9 cellular contexts compared by ENCODE assay signal in genomic region chr18:74251297-74252031, GRCh38. TPM values are rescaled to one million over a fixed set of nuclear protein-coding genes. Genes with fewer than 3 reads are reported as not detected.
DNase-seq lines count a peak whose midpoint lies in the region; ATAC-seq and TF ChIP-seq lines count a peak whose summit lies in the region.
"Had no signal": no experiment of that assay in that cellular context is flagged by ENCODE, and none has a peak within 500 bp of the region (broad histone marks: within the 10 kb centered on the region; RNA-seq: fewer than 3 reads in every experiment).

No MANE protein-coding gene starts in this region.

- no peak overlapping the region for H3K4me3 ChIP-seq in A673 (ENCODE audit: low read depth, low read length, poor library complexity, severe bottlenecking)
- no peak overlapping the region for H3K4me3 ChIP-seq in HUES64 (ENCODE audit: low read length)
- H3K4me3 ChIP-seq in body of pancreas, result no peak overlapping the region
- no peak overlapping the region for H3K4me3 ChIP-seq in mesenchymal stem cell (ENCODE audit: insufficient read depth in 1 of 2, low read depth in 1 of 2, low read length in 2 of 2)

- H3K27me3 ChIP-seq in A673 (replicated peaks; ENCODE audit: insufficient read depth, low read depth, low read length, poor library complexity) (no peaks in the 10 kb centered on the region), HUES64 (ENCODE audit: insufficient read depth, low read length) (no peaks in the 10 kb centered on the region), body of pancreas (no peaks in the 10 kb centered on the region), mesenchymal stem cell (ENCODE audit: control insufficient read depth in 1 of 2, insufficient read depth in 1 of 2, low read length in 2 of 2) (no peaks in the 10 kb centered on the region)

- 62% methylated on average over 3 of the region's 4 CpGs for WGBS in HUES64
- 33 to 34% methylated on average over 4 of the region's 4 CpGs for WGBS in body of pancreas, 2 donors
- WGBS in mesenchymal stem cell, result 89% methylated on average over 1 of the region's 4 CpGs

- intact Hi-C loops in A673 (cut with micrococcal nuclease; ENCODE audit: unreplicated experiment) (no loop called here), body of pancreas (cut with DNase I) (no loop called here)

- H3K4me1 ChIP-seq in A673 (ENCODE audit: insufficient read depth, low read length, poor library complexity, severe bottlenecking) (no peaks in the 10 kb centered on the region), HUES64 (ENCODE audit: insufficient read depth, low read length) (peaks cover 20% of the 10 kb centered on the region), body of pancreas (peaks cover 61% of the 10 kb centered on the region), mesenchymal stem cell (ENCODE audit: control insufficient read depth, insufficient read depth, low read depth, low read length) (no peaks in the 10 kb centered on the region)

- no peak overlapping the region for H2BK5ac ChIP-seq in mesenchymal stem cell (ENCODE audit: low read depth, low read length, poor library complexity, severe bottlenecking)

- no peak overlapping the region for H4K8ac ChIP-seq in mesenchymal stem cell (ENCODE audit: low read length)

- H3K9me3 ChIP-seq in A673 (ENCODE audit: low read depth, low read length, poor library complexity, severe bottlenecking) (no peaks in the 10 kb centered on the region), HUES64 (ENCODE audit: insufficient read depth, low read depth, low read length) (no peaks in the 10 kb centered on the region), body of pancreas (no peaks in the 10 kb centered on the region), mesenchymal stem cell (ENCODE audit: control insufficient read depth, low read length) (no peaks in the 10 kb centered on the region)

- no peaks in the 10 kb centered on the region for H3K79me1 ChIP-seq in mesenchymal stem cell (replicated peaks; ENCODE audit: low read length, poor library complexity, severe bottlenecking)

- H2AK5ac ChIP-seq in mesenchymal stem cell (ENCODE audit: low read length, severe bottlenecking), result no peak overlapping the region

- H3K27ac ChIP-seq in A673 (ENCODE audit: low read depth, low read length, poor library complexity, severe bottlenecking), result peak overlapping the region; percentile 50
- peak overlapping the region; percentile 65; the same call in 1 of the 2 replicates for H3K27ac ChIP-seq in HUES64 (ENCODE audit: low read depth, low read length)
- peak overlapping the region in 3 of 4 donors; percentile 45 to 63 (median 58) for H3K27ac ChIP-seq in body of pancreas
- no peak overlapping the region for H3K27ac ChIP-seq in mesenchymal stem cell (ENCODE audit: low read length, poor library complexity, severe bottlenecking)

- CTCF ChIA-PET in A673 (lab: Charles Lee), result no interaction called here

- no peak overlapping the region for H4K91ac ChIP-seq in mesenchymal stem cell (ENCODE audit: low read length)

- no TSS peak for BruUV-seq in A673 (replicated peaks; lab: Mats Ljungman, UMichigan)

- no peak overlapping the region for H3K4me2 ChIP-seq in mesenchymal stem cell (ENCODE audit: low read length, poor library complexity, severe bottlenecking)

- H3K9ac ChIP-seq in HUES64 (ENCODE audit: low read depth, low read length) (no peak overlapping the region), mesenchymal stem cell (ENCODE audit: low read length) (peak overlapping the region; percentile 56)

- ATAC-seq in body of pancreas (peak; percentile 78), HG03457 (IDR thresholded peaks at IDR 0.05; ENCODE audit: unreplicated experiment) (no peak), HG02798 (IDR thresholded peaks at IDR 0.05; ENCODE audit: poor library complexity, unreplicated experiment) (no peak), GM18505 (IDR thresholded peaks at IDR 0.05; ENCODE audit: unreplicated experiment) (no peak)

- H2BK120ac ChIP-seq in mesenchymal stem cell (ENCODE audit: low read depth, low read length), result peak overlapping the region; percentile 64

- no peak overlapping the region for H3K14ac ChIP-seq in mesenchymal stem cell (ENCODE audit: low read length in 2 of 2)

- peak overlapping the region; percentile 56 to 90 for H2BK12ac ChIP-seq in mesenchymal stem cell (ENCODE audit: low read length in 2 of 2)

- POLR2A ChIA-PET in A673 (lab: Charles Lee; ENCODE audit: low non-redundant PET), result no interaction called here

- TF ChIP-seq POLR2A in body of pancreas (IDR thresholded peaks at IDR 0.05) (no peak), GM18505 (IDR thresholded peaks at IDR 0.05; ENCODE audit: borderline replicate concordance, extremely low read depth, insufficient read depth, insufficient read length) (no peak)

- no peak overlapping the region for H3K23ac ChIP-seq in mesenchymal stem cell (ENCODE audit: low read length in 2 of 2)

- no peaks in the 10 kb centered on the region for H3K36me3 ChIP-seq in A673 (ENCODE audit: insufficient read depth, low read length, poor library complexity, severe bottlenecking)
- no peaks in the 10 kb centered on the region; the same call in 1 of the 2 replicates for H3K36me3 ChIP-seq in HUES64 (ENCODE audit: insufficient read depth, low read length)
- H3K36me3 ChIP-seq in body of pancreas (replicated peaks in 1 of 2; ENCODE audit: insufficient read depth in 1 of 2, low read depth in 2 of 2), result peaks cover 9 to 12% of the 10 kb centered on the region in 2 donors
- peaks cover 10 to 11% of the 10 kb centered on the region in 2 experiments for H3K36me3 ChIP-seq in mesenchymal stem cell (ENCODE audit: control insufficient read depth in 1 of 2, insufficient read depth in 2 of 2, low read depth in 1 of 2, low read length in 2 of 2)

- peak overlapping the region in 1 of 2 experiments; percentile 26 for H3K4ac ChIP-seq in mesenchymal stem cell (ENCODE audit: low read depth in 1 of 2, low read length in 2 of 2)

- TF ChIP-seq CTCF in A673 (conservative IDR thresholded peaks at IDR 0.05; ENCODE audit: low read depth, low read length) (no peak), body of pancreas (IDR thresholded peaks at IDR 0.05) (no peak)

- H2AFZ ChIP-seq in mesenchymal stem cell (ENCODE audit: low read depth, low read length), result no peak overlapping the region

- DNase-seq in A673 (ENCODE audit: low spot score) (peak; percentile 14), body of pancreas (peak in 2 of 4 donors; percentile 51 to 68), mesenchymal stem cell (peak; percentile 85), ureter (ENCODE audit: low spot score) (no peak)
- DNase-seq: NCI-H2171 treated with DMSO at 0.1 percent for 48 hours had no signal

- H2BK15ac ChIP-seq in mesenchymal stem cell (ENCODE audit: low read depth, poor library complexity, severe bottlenecking), result no peak overlapping the region

- peak overlapping the region; percentile 6 to 55 for H3K18ac ChIP-seq in mesenchymal stem cell (ENCODE audit: low read depth in 1 of 2, low read length in 2 of 2)

RNA-seq across cellular contexts. Expression of gene CYB5A, which starts 40.3 kb away (rescaled TPM):
- 38.7 and 39.2 TPM in 2 replicates for total RNA-seq in A673 (2021)
- polyA plus RNA-seq in HUES64 (2013, experiment 1 of 2), result 79.3 TPM
- 90.3 TPM for polyA plus RNA-seq in HUES64 (2013, experiment 2 of 2)
- total RNA-seq in body of pancreas, result 100 to 1,000 TPM; 209 to 264 TPM
- polyA plus RNA-seq in mesenchymal stem cell (2013, experiment 1 of 2), result 65.7 TPM
- polyA plus RNA-seq in mesenchymal stem cell (2013, experiment 2 of 2), result 74.5 TPM
- 397 TPM for total RNA-seq in ureter
